Comparison of ENCODE assay signal across 10 cellular contexts in genomic region chr7:21617916-21618390, GRCh38.
DNase-seq lines count a peak whose midpoint lies in the region; ATAC-seq and TF ChIP-seq lines count a peak whose summit lies in the region.
"Had no signal": no experiment of that assay in that cellular context is flagged by ENCODE, and none has a peak within 500 bp of the region (broad histone marks: within the 10 kb centered on the region; RNA-seq: fewer than 3 reads in every experiment).

No MANE protein-coding gene starts in this region.

- H3K4me3 ChIP-seq in neural progenitor cell = no peak overlapping the region
- H3K4me3 ChIP-seq: suprapubic skin had no signal

- H3K27me3 Mint-ChIP-seq in neural progenitor cell (ENCODE audit: insufficient read depth, low read depth) = no peaks in the 10 kb centered on the region

- peaks cover 2% of the 10 kb centered on the region for H3K36me3 Mint-ChIP-seq in neural progenitor cell

- DNase-seq in AG20443 (ENCODE audit: low spot score) (peak; percentile 82), NCI-H226 (peak; percentile 87), fibroblast of gingiva (ENCODE audit: low read depth) (peak; percentile 28), omental fat pad (ENCODE audit: low spot score) (no peak), neural progenitor cell (ENCODE audit: low spot score) (no peak)
- DNase-seq in activated naive CD4-positive, alpha-beta T cell (lab: John Stamatoyannopoulos, UW) = no peak
- DNase-seq: NCI-H2171 treated with DMSO at 0.1 percent for 48 hours had no signal

- H3K9me3 ChIP-seq in neural progenitor cell (ENCODE audit: low read depth) = no peaks in the 10 kb centered on the region
- H3K9me3 ChIP-seq: suprapubic skin had no signal

- H3K27ac Mint-ChIP-seq in neural progenitor cell = no peak overlapping the region

- H3K4me1 ChIP-seq in neural progenitor cell = no peaks in the 10 kb centered on the region

- no peak overlapping the region for H3K4me2 ChIP-seq in neural progenitor cell

- H2AFZ ChIP-seq in neural progenitor cell (replicated peaks) = no peak overlapping the region

- H3K27me3 ChIP-seq in neural progenitor cell = no peaks in the 10 kb centered on the region
- H3K27me3 ChIP-seq: suprapubic skin had no signal

- H3K9me3 Mint-ChIP-seq in neural progenitor cell = peaks cover 6% of the 10 kb centered on the region

- ATAC-seq in omental fat pad (ENCODE audit: low FRiP score) (peak; percentile 64), GM21576 (IDR thresholded peaks at IDR 0.05; ENCODE audit: unreplicated experiment) (no peak), GM19395 (IDR thresholded peaks at IDR 0.05; ENCODE audit: unreplicated experiment) (no peak)

- H3K4me1 Mint-ChIP-seq in neural progenitor cell = no peaks in the 10 kb centered on the region

- H3K36me3 ChIP-seq in neural progenitor cell = no peaks in the 10 kb centered on the region
- H3K36me3 ChIP-seq: suprapubic skin had no signal

- no peaks in the 10 kb centered on the region for H3K79me2 ChIP-seq in neural progenitor cell (ENCODE audit: low read depth)

- H3K9ac ChIP-seq in neural progenitor cell = no peak overlapping the region

- no peak overlapping the region for H3K4me3 Mint-ChIP-seq in neural progenitor cell

- no peaks in the 10 kb centered on the region for H3F3A ChIP-seq in neural progenitor cell (ENCODE audit: low read depth)

- TF ChIP-seq CTCF in omental fat pad (IDR thresholded peaks at IDR 0.05) (no peak), neural progenitor cell (IDR thresholded peaks at IDR 0.05) (no peak)

- no peaks in the 10 kb centered on the region for H4K20me1 ChIP-seq in neural progenitor cell (ENCODE audit: low read depth)

- H3K27ac ChIP-seq in neural progenitor cell = no peak overlapping the region
- H3K27ac ChIP-seq: suprapubic skin had no signal

Comparison
In these comparisons a context has a peak if more than half of its experiments do, and no peak if none do; other contexts are left out.
1. DNase-seq: peak in AG20443 (single experiment), NCI-H226 (single experiment) and fibroblast of gingiva (single experiment); none in omental fat pad (single experiment), neural progenitor cell (single experiment) and activated naive CD4-positive, alpha-beta T cell (0 of 4).